16 cellular contexts compared by ENCODE assay signal in genomic region chr14:95268350-95268749, GRCh38. TPM values are rescaled to one million over a fixed set of nuclear protein-coding genes. Genes with fewer than 3 reads are reported as not detected.
DNase-seq lines count a peak whose midpoint lies in the region; ATAC-seq and TF ChIP-seq lines count a peak whose summit lies in the region.
"Had no signal": no experiment of that assay in that cellular context is flagged by ENCODE, and none has a peak within 500 bp of the region (broad histone marks: within the 10 kb centered on the region; RNA-seq: fewer than 3 reads in every experiment).

No MANE protein-coding gene starts in this region.

- no peaks in the 10 kb centered on the region for H3K27me3 ChIP-seq in SJCRH30

- H3K27ac Mint-ChIP-seq in activated CD8-positive, alpha-beta T cell treated with anti-CD3 and anti-CD28 coated beads for 36 hours = no peak overlapping the region
- H3K27ac Mint-ChIP-seq in activated CD8-positive, alpha-beta T cell treated with anti-CD3 and anti-CD28 coated beads, Interleukin-2, amount 10 ng/mL, durations not matched to agents 7 days and 5 days = no peak overlapping the region

- CTCF ChIA-PET in activated CD8-positive, alpha-beta T cell treated with anti-CD3 and anti-CD28 coated beads for 36 hours (lab: Charles Lee) = no interaction called here
- CTCF ChIA-PET in activated CD8-positive, alpha-beta T cell treated with anti-CD3 and anti-CD28 coated beads, Interleukin-2, amount 10 ng/mL, durations not matched to agents 7 days and 5 days (lab: Charles Lee) = no interaction called here

- TF ChIP-seq CTCF in activated CD8-positive, alpha-beta T cell treated with anti-CD3 and anti-CD28 coated beads for 36 hours (IDR thresholded peaks at IDR 0.05) = no peak

- H3K9me3 Mint-ChIP-seq in activated CD8-positive, alpha-beta T cell treated with anti-CD3 and anti-CD28 coated beads for 36 hours = peaks cover 2% of the 10 kb centered on the region
- no peaks in the 10 kb centered on the region for H3K9me3 Mint-ChIP-seq in activated CD8-positive, alpha-beta T cell treated with anti-CD3 and anti-CD28 coated beads, Interleukin-2, amount 10 ng/mL, durations not matched to agents 7 days and 5 days (ENCODE audit: insufficient read depth)

- H3K9me3 ChIP-seq in SJCRH30 (replicated peaks) = no peaks in the 10 kb centered on the region; the same call in 1 of the 2 replicates

- no peak overlapping the region for H3K27ac ChIP-seq in SJCRH30
- H3K27ac ChIP-seq: C4-2B had no signal

- H3K27me3 Mint-ChIP-seq in activated CD8-positive, alpha-beta T cell treated with anti-CD3 and anti-CD28 coated beads for 36 hours = peaks cover 5% of the 10 kb centered on the region
- H3K27me3 Mint-ChIP-seq in activated CD8-positive, alpha-beta T cell treated with anti-CD3 and anti-CD28 coated beads, Interleukin-2, amount 10 ng/mL, durations not matched to agents 7 days and 5 days (ENCODE audit: low read depth) = no peaks in the 10 kb centered on the region

- H3K4me3 Mint-ChIP-seq in activated CD8-positive, alpha-beta T cell treated with anti-CD3 and anti-CD28 coated beads for 36 hours = no peak overlapping the region
- H3K4me3 Mint-ChIP-seq in activated CD8-positive, alpha-beta T cell treated with anti-CD3 and anti-CD28 coated beads, Interleukin-2, amount 10 ng/mL, durations not matched to agents 7 days and 5 days = no peak overlapping the region

- DNase-seq in activated CD8-positive, alpha-beta T cell treated with anti-CD3 and anti-CD28 coated beads for 36 hours = peak; percentile 17
- no peak for DNase-seq in activated CD8-positive, alpha-beta T cell treated with anti-CD3 and anti-CD28 coated beads, Interleukin-2, amount 10 ng/mL, durations not matched to agents 7 days and 5 days
- DNase-seq in DMS53 (lab: John Stamatoyannopoulos, UW) (peak; percentile 52), SJCRH30 (peak; percentile 16 to 71), mesenteric fat pad (ENCODE audit: low spot score) (peak; percentile 11), amniotic stem cell (lab: John Stamatoyannopoulos, UW) (no peak), RKO (ENCODE audit: low spot score) (no peak), HT-29 (ENCODE audit: low spot score) (no peak)
- DNase-seq: COR-L47, DMS79, MM.1S, NCI-H1105 treated with DMSO at 0.1 percent for 48 hours, NCI-H187 treated with DMSO at 0.1 percent for 48 hours, NCI-H446 had no signal

- peaks cover 39% of the 10 kb centered on the region for H3K4me1 Mint-ChIP-seq in activated CD8-positive, alpha-beta T cell treated with anti-CD3 and anti-CD28 coated beads for 36 hours (ENCODE audit: low read depth)
- peaks cover 40% of the 10 kb centered on the region for H3K4me1 Mint-ChIP-seq in activated CD8-positive, alpha-beta T cell treated with anti-CD3 and anti-CD28 coated beads, Interleukin-2, amount 10 ng/mL, durations not matched to agents 7 days and 5 days (ENCODE audit: low read depth)

- H3K4me1 ChIP-seq in SJCRH30 = peaks cover 33% of the 10 kb centered on the region

- H3K36me3 Mint-ChIP-seq in activated CD8-positive, alpha-beta T cell treated with anti-CD3 and anti-CD28 coated beads for 36 hours (ENCODE audit: low read depth) = no peaks in the 10 kb centered on the region
- no peaks in the 10 kb centered on the region for H3K36me3 Mint-ChIP-seq in activated CD8-positive, alpha-beta T cell treated with anti-CD3 and anti-CD28 coated beads, Interleukin-2, amount 10 ng/mL, durations not matched to agents 7 days and 5 days (ENCODE audit: low read depth)

- peak; percentile 34 for ATAC-seq in activated CD8-positive, alpha-beta T cell treated with anti-CD3 and anti-CD28 coated beads for 36 hours
- ATAC-seq in activated CD8-positive, alpha-beta T cell treated with anti-CD3 and anti-CD28 coated beads, Interleukin-2, amount 10 ng/mL, durations not matched to agents 7 days and 5 days = no peak

- intact Hi-C loops in activated CD8-positive, alpha-beta T cell treated with anti-CD3 and anti-CD28 coated beads for 36 hours (cut with micrococcal nuclease) = no loop called here

- POLR2A ChIA-PET in activated CD8-positive, alpha-beta T cell treated with anti-CD3 and anti-CD28 coated beads for 36 hours (lab: Charles Lee) = interaction anchor here (0.6 kb wide), 1 partner anchor 36 kb away, joined by 3 read pairs; no protein-coding TSS in a partner anchor
- POLR2A ChIA-PET in activated CD8-positive, alpha-beta T cell treated with anti-CD3 and anti-CD28 coated beads, Interleukin-2, amount 10 ng/mL, durations not matched to agents 7 days and 5 days (lab: Charles Lee) = no interaction called here

- H3K4me3 ChIP-seq in SJCRH30 = no peak overlapping the region

- H3K36me3 ChIP-seq in SJCRH30 = no peaks in the 10 kb centered on the region; the same call in 1 of the 2 replicates

RNA-seq across cellular contexts. Expression of gene CLMN, which starts 51.4 kb away (rescaled TPM):
- total RNA-seq in activated CD8-positive, alpha-beta T cell treated with anti-CD3 and anti-CD28 coated beads for 36 hours = under 1 TPM; 0.31 to 0.59 TPM
- total RNA-seq in activated CD8-positive, alpha-beta T cell treated with anti-CD3 and anti-CD28 coated beads, Interleukin-2, amount 10 ng/mL, durations not matched to agents 7 days and 5 days = 1 to 10 TPM; 1.6 TPM
- total RNA-seq in SJCRH30 (2014; rRNA removed; shearing (Covaris generic)) = 24.7 and 29.0 TPM in 2 replicates
- 47.4 TPM for total RNA-seq in mesenteric fat pad
- 4.4 and 5.3 TPM in 2 replicates for total RNA-seq in HT-29 (2014; rRNA removed; shearing (Covaris generic))
- total RNA-seq: G401 had no signal

Comparison
In these comparisons a context has a peak if more than half of its experiments do, and no peak if none do; other contexts are left out.
1. DNase-seq: peak in activated CD8-positive, alpha-beta T cell treated with anti-CD3 and anti-CD28 coated beads for 36 hours (single experiment), DMS53 (single experiment), SJCRH30 (2 of 2) and mesenteric fat pad (single experiment); none in activated CD8-positive, alpha-beta T cell treated with anti-CD3 and anti-CD28 coated beads, Interleukin-2, amount 10 ng/mL, durations not matched to agents 7 days and 5 days (single experiment), amniotic stem cell (single experiment), RKO (single experiment) and HT-29 (single experiment).